In genomic region chr6:109486068-109486467, GRCh38 we compare ENCODE assay signal across 23 cellular contexts. TPM values are rescaled to one million over a fixed set of nuclear protein-coding genes. Genes with fewer than 3 reads are reported as not detected.
DNase-seq lines count a peak whose midpoint lies in the region; FAIRE-seq and TF ChIP-seq lines count a peak whose summit lies in the region.
"Had no signal": no experiment of that assay in that cellular context is flagged by ENCODE, and none has a peak within 500 bp of the region (broad histone marks: within the 10 kb centered on the region; RNA-seq: fewer than 3 reads in every experiment).

No MANE protein-coding gene starts in this region.

- peaks cover 19% of the 10 kb centered on the region for H3K27me3 Mint-ChIP-seq in neural crest cell (ENCODE audit: low read depth)
- H3K27me3 Mint-ChIP-seq: activated naive CD8-positive, alpha-beta T cell; natural killer cell treated with Interleukin-12 subunit alpha and Interleukin-12 subunit beta and Interleukin-15 and Interleukin-18, amount 100 ng/mL, for 72 hours; stimulated activated memory B cell treated with anti-CD40 and anti-IgM and Interleukin-4, amounts not matched to agents 10 μg/mL and 1 μg/mL and 100 μg/mL, for 72 hours had no signal

- H3K79me2 ChIP-seq in osteoblast (ENCODE audit: insufficient read depth, low read length): peaks cover 10% of the 10 kb centered on the region

- H3K4me1 ChIP-seq in osteoblast (ENCODE audit: insufficient read depth, low read length): peaks cover 7% of the 10 kb centered on the region

- H3K4me2 ChIP-seq in osteoblast (ENCODE audit: insufficient read depth, low read length): no peak overlapping the region

- H4K20me1 ChIP-seq in osteoblast (ENCODE audit: insufficient read depth, low read length): no peaks in the 10 kb centered on the region

- peaks cover 17% of the 10 kb centered on the region for H3K4me1 Mint-ChIP-seq in neural crest cell

- peak; percentile 23 for DNase-seq in SIG-M5 treated with dmso at 0.1 percent for 504 hours (lab: John Stamatoyannopoulos, UW; ENCODE audit: unreplicated experiment)
- no peak for DNase-seq in SIG-M5 (lab: John Stamatoyannopoulos, UW)
- peak; percentile 66 for DNase-seq in HT-29 (ENCODE audit: low spot score)
- peak; percentile 94 for DNase-seq in bronchial epithelial cell (ENCODE audit: low read depth)
- DNase-seq in neural crest cell (ENCODE audit: low read depth, low spot score): no peak
- no peak for DNase-seq in osteoblast (ENCODE audit: insufficient read length, low spot score, missing footprints)
- DNase-seq in NCI-H146 (lab: John Stamatoyannopoulos, UW): no peak
- no peak for DNase-seq in NOMO-1 (lab: John Stamatoyannopoulos, UW; ENCODE audit: unreplicated experiment in 2 of 2)
- DNase-seq: activated CD4-positive, CD25-positive, alpha-beta regulatory T cell treated with anti-CD3 and anti-CD28 coated beads, Interleukin-2, amount 50 U/mL, for 72 hours; brain microvascular endothelial cell; C1 segment of cervical spinal cord; HCEC 1CT; heart left ventricle; Karpas-422; NCI-H1417 treated with DMSO at 0.1 percent for 48 hours; NK-92 treated with Interleukin-12 subunit alpha and Interleukin-12 subunit beta, amount 100 ng/mL, for 24 hours; psoas muscle; Right ventricle myocardium superior; thyroid gland had no signal

- H3K27ac Mint-ChIP-seq in neural crest cell (ENCODE audit: unreplicated experiment): no peak overlapping the region
- H3K27ac Mint-ChIP-seq: activated naive CD8-positive, alpha-beta T cell had no signal

- no peaks in the 10 kb centered on the region for H3K9me3 ChIP-seq in osteoblast (ENCODE audit: low read depth, low read length)
- H3K9me3 ChIP-seq: heart left ventricle, psoas muscle, thyroid gland had no signal

- H3K36me3 ChIP-seq in bronchial epithelial cell (ENCODE audit: control insufficient read depth, insufficient read depth, low read length) (peaks cover 4% of the 10 kb centered on the region), osteoblast (ENCODE audit: insufficient read depth, low read length) (peaks cover 9% of the 10 kb centered on the region)
- H3K36me3 ChIP-seq: thyroid gland had no signal

- TF ChIP-seq CTCF in bronchial epithelial cell (IDR thresholded peaks at IDR 0.05; ENCODE audit: insufficient read depth, low read length, severe bottlenecking) (no peak), neural crest cell (conservative IDR thresholded peaks at IDR 0.05) (no peak), osteoblast (IDR thresholded peaks at IDR 0.05; ENCODE audit: extremely low read depth, low read depth, low read length) (no peak)

- H3K36me3 Mint-ChIP-seq in neural crest cell (ENCODE audit: low read depth): peaks cover 9% of the 10 kb centered on the region

- peak overlapping the region; percentile 19 for H3K4me3 Mint-ChIP-seq in neural crest cell
- H3K4me3 Mint-ChIP-seq: activated naive CD8-positive, alpha-beta T cell; natural killer cell treated with Interleukin-12 subunit alpha and Interleukin-12 subunit beta and Interleukin-15 and Interleukin-18, amount 100 ng/mL, for 72 hours; stimulated activated memory B cell treated with anti-CD40 and anti-IgM and Interleukin-4, amounts not matched to agents 10 μg/mL and 1 μg/mL and 100 μg/mL, for 72 hours had no signal

- no peaks in the 10 kb centered on the region for H3K9me3 Mint-ChIP-seq in neural crest cell
- H3K9me3 Mint-ChIP-seq: natural killer cell treated with Interleukin-12 subunit alpha and Interleukin-12 subunit beta and Interleukin-15 and Interleukin-18, amount 100 ng/mL, for 72 hours; stimulated activated memory B cell treated with anti-CD40 and anti-IgM and Interleukin-4, amounts not matched to agents 10 μg/mL and 1 μg/mL and 100 μg/mL, for 72 hours had no signal

- FAIRE-seq in bronchial epithelial cell (lab: Jason Lieb, UNC): no peak
- FAIRE-seq: islet of Langerhans had no signal

- no peaks in the 10 kb centered on the region for H3K27me3 ChIP-seq in bronchial epithelial cell (ENCODE audit: control insufficient read depth, insufficient read depth, low read length)
- no peaks in the 10 kb centered on the region for H3K27me3 ChIP-seq in osteoblast (ENCODE audit: insufficient read depth, low read length)
- H3K27me3 ChIP-seq: brain microvascular endothelial cell, heart left ventricle, thyroid gland had no signal

- no peak overlapping the region for H2AFZ ChIP-seq in osteoblast (ENCODE audit: low read length)

- H3K27ac ChIP-seq in osteoblast (ENCODE audit: low read depth, low read length): no peak overlapping the region
- H3K27ac ChIP-seq: brain microvascular endothelial cell, heart left ventricle, psoas muscle, thyroid gland had no signal

- H3K4me3 ChIP-seq in bronchial epithelial cell (ENCODE audit: low read depth, low read length) (no peak overlapping the region), osteoblast (ENCODE audit: insufficient read depth, low read length) (no peak overlapping the region)
- H3K4me3 ChIP-seq: heart left ventricle, psoas muscle, thyroid gland had no signal

RNA-seq across cellular contexts. Expression of gene ZBTB24, which starts 3.0 kb away (rescaled TPM):
- total RNA-seq in HT-29 (2014; rRNA removed; shearing (Covaris generic)): 4.6 and 4.8 TPM in 2 replicates
- total RNA-seq in bronchial epithelial cell (4.6 and 6.3 TPM in 2 replicates), neural crest cell (10.5 and 10.8 TPM in 2 replicates), osteoblast (8.7 and 10.9 TPM in 2 replicates)

RNA-seq across cellular contexts. Expression of gene MICAL1, which starts 30.5 kb away (rescaled TPM):
- 23.6 and 26.4 TPM in 2 replicates for total RNA-seq in HT-29 (2014; rRNA removed; shearing (Covaris generic))
- 12.4 and 14.2 TPM in 2 replicates for total RNA-seq in bronchial epithelial cell
- 55.5 and 58.7 TPM in 2 replicates for total RNA-seq in neural crest cell
- total RNA-seq in osteoblast: 26.1 and 28.0 TPM in 2 replicates

RNA-seq across cellular contexts. Expression of gene SMPD2, which starts 45.5 kb away (rescaled TPM):
- 50.3 and 50.4 TPM in 2 replicates for total RNA-seq in HT-29 (2014; rRNA removed; shearing (Covaris generic))
- total RNA-seq in bronchial epithelial cell: 18.9 and 19.7 TPM in 2 replicates
- 9.7 and 10.1 TPM in 2 replicates for total RNA-seq in neural crest cell
- 14.8 and 15.0 TPM in 2 replicates for total RNA-seq in osteoblast

RNA-seq across cellular contexts. Expression of gene PPIL6, which starts 45.6 kb away (rescaled TPM):
- 0.48 and 0.50 TPM in 2 replicates for total RNA-seq in HT-29 (2014; rRNA removed; shearing (Covaris generic))
- total RNA-seq in bronchial epithelial cell (8.4 and 9.3 TPM in 2 replicates), neural crest cell (2.2 and 3.3 TPM in 2 replicates), osteoblast (5.3 and 5.8 TPM in 2 replicates)
- total RNA-seq: natural killer cell treated with Interleukin-12 subunit alpha and Interleukin-12 subunit beta and Interleukin-15 and Interleukin-18, amount 100 ng/mL, for 72 hours had no signal

Comparison
In these comparisons a context has a peak if more than half of its experiments do, and no peak if none do; other contexts are left out.
1. DNase-seq: peak in SIG-M5 treated with dmso at 0.1 percent for 504 hours (single experiment), HT-29 (single experiment) and bronchial epithelial cell (single experiment); none in SIG-M5 (single experiment), neural crest cell (single experiment), osteoblast (single experiment), NCI-H146 (single experiment) and NOMO-1 (0 of 2).